In the genomic region with DNA sequence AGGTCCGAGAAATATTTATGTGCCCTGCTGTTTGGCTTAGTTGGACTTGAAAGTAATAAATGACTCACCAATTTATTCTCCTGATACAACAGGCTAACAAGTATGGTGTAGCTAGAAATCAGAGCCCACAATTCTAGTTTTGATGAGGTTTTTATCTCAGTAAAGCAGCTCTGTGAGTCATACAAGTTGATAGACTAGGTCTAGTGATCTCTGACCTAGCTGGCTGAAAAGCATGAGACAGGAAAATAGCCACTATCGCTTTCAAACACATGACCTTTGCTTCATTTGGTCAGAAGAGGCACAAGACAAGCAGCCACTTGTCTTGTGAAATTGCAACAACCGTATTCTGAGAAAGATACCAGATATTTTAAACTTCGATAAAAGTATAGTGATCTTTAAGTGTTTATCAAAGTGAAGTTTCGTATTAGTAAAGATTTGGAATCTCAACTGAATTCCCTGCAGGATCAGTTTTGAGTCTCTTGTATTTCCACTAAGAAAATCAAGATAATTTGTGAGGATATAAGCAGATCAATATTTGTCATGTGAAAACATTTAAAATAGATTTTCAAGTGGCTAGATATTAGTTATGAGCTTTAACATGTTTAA, we compare ENCODE assay signal across 10 cellular contexts.
DNase-seq lines count a peak whose midpoint lies in the region; ATAC-seq, FAIRE-seq and TF ChIP-seq lines count a peak whose summit lies in the region.
"Had no signal": no experiment of that assay in that cellular context is flagged by ENCODE, and none has a peak within 500 bp of the region (broad histone marks: within the 10 kb centered on the region; RNA-seq: fewer than 3 reads in every experiment).

No MANE protein-coding gene starts in this region.

- no peaks in the 10 kb centered on the region for H3K27me3 ChIP-seq in pancreas

- no peak overlapping the region for H3K4me3 Mint-ChIP-seq in natural killer cell treated with Interleukin-12 subunit alpha and Interleukin-12 subunit beta and Interleukin-15 and Interleukin-18, amount 100 ng/mL, for 72 hours

- 51 to 57% methylated on average over 5 of the region's 5 CpGs for WGBS in pancreas, 2 donors

- TF ChIP-seq CTCF in pancreas (IDR thresholded peaks at IDR 0.05) = no peak

- ATAC-seq in GM18867 (IDR thresholded peaks at IDR 0.05; ENCODE audit: unreplicated experiment) (peak; percentile 93), HG03039 (IDR thresholded peaks at IDR 0.05; ENCODE audit: unreplicated experiment) (peak; percentile 55), pancreas (peak in 3 of 4 donors; percentile 16 to 65 (median 44))
- no peak for ATAC-seq in natural killer cell treated with Interleukin-12 subunit alpha and Interleukin-12 subunit beta and Interleukin-15 and Interleukin-18, amount 100 ng/mL, for 72 hours
- ATAC-seq in stimulated activated naive CD8-positive, alpha-beta T cell treated with anti-CD3 and anti-CD28 coated beads, Interleukin-15, Interleukin-2, amounts not matched to agents 100 U/mL and 50 U/mL, for 24 hours = no peak

- H3K4me1 Mint-ChIP-seq in natural killer cell treated with Interleukin-12 subunit alpha and Interleukin-12 subunit beta and Interleukin-15 and Interleukin-18, amount 100 ng/mL, for 72 hours (ENCODE audit: low read depth in 2 of 2) = no peaks in the 10 kb centered on the region

- no peaks in the 10 kb centered on the region for H3K9me3 ChIP-seq in pancreas

- H3K4me1 ChIP-seq in pancreas = no peaks in the 10 kb centered on the region
- H3K4me1 ChIP-seq: parathyroid adenoma had no signal

- H3K36me3 ChIP-seq in pancreas = no peaks in the 10 kb centered on the region

- no peaks in the 10 kb centered on the region for H3K36me3 Mint-ChIP-seq in natural killer cell treated with Interleukin-12 subunit alpha and Interleukin-12 subunit beta and Interleukin-15 and Interleukin-18, amount 100 ng/mL, for 72 hours

- no peak overlapping the region for H3K27ac Mint-ChIP-seq in natural killer cell treated with Interleukin-12 subunit alpha and Interleukin-12 subunit beta and Interleukin-15 and Interleukin-18, amount 100 ng/mL, for 72 hours

- H3K9me3 Mint-ChIP-seq in natural killer cell treated with Interleukin-12 subunit alpha and Interleukin-12 subunit beta and Interleukin-15 and Interleukin-18, amount 100 ng/mL, for 72 hours = no peaks in the 10 kb centered on the region

- H3K27ac ChIP-seq in pancreas = no peak overlapping the region
- H3K27ac ChIP-seq: parathyroid adenoma had no signal

- DNase-seq in astrocyte of the hippocampus (ENCODE audit: low read depth, low spot score) (peak; percentile 12), pancreas (no peak), T-helper 2 cell (no peak), D341Med (ENCODE audit: low spot score) (no peak)
- DNase-seq in natural killer cell treated with Interleukin-12 subunit alpha and Interleukin-12 subunit beta and Interleukin-15 and Interleukin-18, amount 100 ng/mL, for 72 hours (ENCODE audit: low spot score) = no peak
- DNase-seq in stimulated activated naive CD8-positive, alpha-beta T cell treated with anti-CD3 and anti-CD28 coated beads, Interleukin-15, Interleukin-2, amounts not matched to agents 100 U/mL and 50 U/mL, for 24 hours = no peak
- DNase-seq: NCI-H1092 treated with DMSO at 0.1 percent for 48 hours had no signal

- FAIRE-seq in pancreas (lab: Jason Lieb, UNC) = no peak

- intact Hi-C loops in pancreas (cut with DNase I) = no loop called here

- H3K27me3 Mint-ChIP-seq in natural killer cell treated with Interleukin-12 subunit alpha and Interleukin-12 subunit beta and Interleukin-15 and Interleukin-18, amount 100 ng/mL, for 72 hours = no peaks in the 10 kb centered on the region

- no peak overlapping the region for H3K4me3 ChIP-seq in pancreas

Comparison
In these comparisons a context has a peak if more than half of its experiments do, and no peak if none do; other contexts are left out.
1. ATAC-seq: peak in GM18867 (single experiment), HG03039 (single experiment) and pancreas (3 of 4); none in natural killer cell treated with Interleukin-12 subunit alpha and Interleukin-12 subunit beta and Interleukin-15 and Interleukin-18, amount 100 ng/mL, for 72 hours (0 of 2) and stimulated activated naive CD8-positive, alpha-beta T cell treated with anti-CD3 and anti-CD28 coated beads, Interleukin-15, Interleukin-2, amounts not matched to agents 100 U/mL and 50 U/mL, for 24 hours (single experiment).